In the genomic region with DNA sequence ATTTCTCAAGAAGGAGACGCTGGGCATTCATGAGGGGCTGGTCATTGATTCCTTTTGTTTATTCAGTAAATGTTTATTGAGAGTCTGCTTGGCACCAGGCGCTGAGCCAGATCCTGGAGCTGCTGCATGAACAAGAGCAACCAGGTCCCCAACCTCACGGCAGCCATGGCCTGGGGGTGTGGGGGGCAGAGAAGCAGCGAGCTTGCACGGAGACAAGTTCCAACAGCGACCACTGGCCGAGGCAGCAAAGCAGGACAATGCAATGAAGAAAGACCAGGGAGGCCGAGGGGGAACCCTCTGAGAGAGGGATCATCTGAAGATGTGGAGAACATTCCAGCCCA, we compare ENCODE assay signal across 1 cellular context.
TF ChIP-seq lines count a peak whose summit lies in the region.

No MANE protein-coding gene starts in this region.

TF ChIP-seq in H1, 55 proteins besides CTCF, POLR2A, EP300 and RAD21 (continued from another document):
- TF ChIP-seq YY1 (IDR thresholded peaks at IDR 0.05; ENCODE audit: low read depth, low read length) (no peak), BRCA1 (IDR thresholded peaks at IDR 0.05; ENCODE audit: low read depth, low read length) (no peak)
TF ChIP-seq in H1: peak in this region for 0.
